ENCODE assay signal across 15 cellular contexts in genomic region chr5:80195837-80196400, GRCh38. TPM values are rescaled to one million over a fixed set of nuclear protein-coding genes. Genes with fewer than 3 reads are reported as not detected.
DNase-seq lines count a peak whose midpoint lies in the region; ATAC-seq and TF ChIP-seq lines count a peak whose summit lies in the region.
"Had no signal": no experiment of that assay in that cellular context is flagged by ENCODE, and none has a peak within 500 bp of the region (broad histone marks: within the 10 kb centered on the region; RNA-seq: fewer than 3 reads in every experiment).

No MANE protein-coding gene starts in this region.

- H3K9me3 Mint-ChIP-seq in CD4-positive, alpha-beta memory T cell, result no peaks in the 10 kb centered on the region
- H3K9me3 Mint-ChIP-seq in activated naive CD8-positive, alpha-beta T cell treated with anti-CD3 and anti-CD28 coated beads, Interleukin-2, amount 10 ng/mL, durations not matched to agents 7 days and 5 days, result no peaks in the 10 kb centered on the region
- H3K9me3 Mint-ChIP-seq in osteocyte (ENCODE audit: unreplicated experiment), result no peaks in the 10 kb centered on the region

- intact Hi-C loops in CD4-positive, alpha-beta memory T cell (cut with micrococcal nuclease), result no loop called here
- intact Hi-C loops in left colon (cut with DNase I, micrococcal nuclease) (no loop called here), upper lobe of right lung (cut with DNase I) (no loop called here)

- H3K27ac Mint-ChIP-seq in CD4-positive, alpha-beta memory T cell, result peak overlapping the region; percentile 34 to 97 (median 85)
- H3K27ac Mint-ChIP-seq in activated naive CD8-positive, alpha-beta T cell treated with anti-CD3 and anti-CD28 coated beads, Interleukin-2, amount 10 ng/mL, durations not matched to agents 7 days and 5 days, result peak overlapping the region; percentile 57
- peak overlapping the region; percentile 11 for H3K27ac Mint-ChIP-seq in osteocyte (ENCODE audit: unreplicated experiment)

- H3K9me3 ChIP-seq in CD4-positive, alpha-beta memory T cell (ENCODE audit: control insufficient read depth in 1 of 2, low read length in 2 of 2), result no peaks in the 10 kb centered on the region
- no peaks in the 10 kb centered on the region for H3K9me3 ChIP-seq in upper lobe of right lung

- peaks cover 2% of the 10 kb centered on the region for H3K36me3 ChIP-seq in CD4-positive, alpha-beta memory T cell (ENCODE audit: insufficient read depth, low read length)
- H3K36me3 ChIP-seq in upper lobe of right lung, result peaks cover 6% of the 10 kb centered on the region

- H3K4me3 Mint-ChIP-seq in CD4-positive, alpha-beta memory T cell, result peak overlapping the region in 7 of 8 donors; percentile 10 to 53 (median 39)
- H3K4me3 Mint-ChIP-seq in activated naive CD8-positive, alpha-beta T cell treated with anti-CD3 and anti-CD28 coated beads, Interleukin-2, amount 10 ng/mL, durations not matched to agents 7 days and 5 days, result peak overlapping the region; percentile 23
- no peak overlapping the region for H3K4me3 Mint-ChIP-seq in osteocyte (ENCODE audit: unreplicated experiment)

- no peak for ATAC-seq in activated naive CD8-positive, alpha-beta T cell treated with anti-CD3 and anti-CD28 coated beads, Interleukin-2, amount 10 ng/mL, durations not matched to agents 7 days and 5 days (ENCODE audit: low read depth)
- no peak for ATAC-seq in left colon
- ATAC-seq in upper lobe of right lung, result no peak
- ATAC-seq: PC-3 had no signal

- peak overlapping the region; percentile 1 for H3K27ac ChIP-seq in CD4-positive, alpha-beta memory T cell (ENCODE audit: low read depth, low read length)
- no peak overlapping the region for H3K27ac ChIP-seq in upper lobe of right lung

- H3K4me1 ChIP-seq in CD4-positive, alpha-beta memory T cell (ENCODE audit: insufficient read depth, low read length), result peaks cover 85% of the 10 kb centered on the region
- peaks cover 38% of the 10 kb centered on the region for H3K4me1 ChIP-seq in upper lobe of right lung

- H3K36me3 Mint-ChIP-seq in CD4-positive, alpha-beta memory T cell, result peaks cover 38 to 49% of the 10 kb centered on the region in 2 donors
- peaks cover 35% of the 10 kb centered on the region for H3K36me3 Mint-ChIP-seq in activated naive CD8-positive, alpha-beta T cell treated with anti-CD3 and anti-CD28 coated beads, Interleukin-2, amount 10 ng/mL, durations not matched to agents 7 days and 5 days
- H3K36me3 Mint-ChIP-seq in osteocyte (ENCODE audit: unreplicated experiment), result peaks cover 12% of the 10 kb centered on the region

- TF ChIP-seq CTCF in HFF-Myc (IDR thresholded peaks at IDR 0.05; ENCODE audit: low read depth, low read length, missing control alignments) (no peak), osteocyte (IDR thresholded peaks at IDR 0.05) (no peak), upper lobe of right lung (IDR thresholded peaks at IDR 0.05) (no peak)

- H3K4me3 ChIP-seq in CD4-positive, alpha-beta memory T cell (ENCODE audit: low read length in 2 of 2), result peak overlapping the region in 1 of 2 donors; percentile 1
- no peak overlapping the region for H3K4me3 ChIP-seq in HFF-Myc (replicated peaks; ENCODE audit: low read depth, low read length)
- no peak overlapping the region for H3K4me3 ChIP-seq in upper lobe of right lung

- H3K27me3 Mint-ChIP-seq in CD4-positive, alpha-beta memory T cell, result no peaks in the 10 kb centered on the region
- H3K27me3 Mint-ChIP-seq in activated naive CD8-positive, alpha-beta T cell treated with anti-CD3 and anti-CD28 coated beads, Interleukin-2, amount 10 ng/mL, durations not matched to agents 7 days and 5 days, result no peaks in the 10 kb centered on the region
- H3K27me3 Mint-ChIP-seq in osteocyte (ENCODE audit: unreplicated experiment), result no peaks in the 10 kb centered on the region

- H3K27me3 ChIP-seq in CD4-positive, alpha-beta memory T cell (ENCODE audit: insufficient read depth, low read length), result no peaks in the 10 kb centered on the region
- H3K27me3 ChIP-seq in upper lobe of right lung, result no peaks in the 10 kb centered on the region

- POLR2A ChIA-PET in CD4-positive, alpha-beta memory T cell (lab: Charles Lee; ENCODE audit: partially characterized antibody), result interaction anchor here (0.7 to 18.1 kb wide), 10 partner anchors 7 to 79 kb away, joined by 3 to 409 read pairs (median 6); partner anchors contain the start of gene SERINC5
- POLR2A ChIA-PET in activated naive CD8-positive, alpha-beta T cell treated with anti-CD3 and anti-CD28 coated beads, Interleukin-2, amount 10 ng/mL, durations not matched to agents 7 days and 5 days (lab: Charles Lee), result interaction anchor here (0.6 to 4.5 kb wide), 4 partner anchors 21 to 59 kb away, joined by 3 to 46 read pairs (median 14); partner anchors contain the start of gene SERINC5

- peaks cover 65 to 93% (median 82%) of the 10 kb centered on the region in 4 donors for H3K4me1 Mint-ChIP-seq in CD4-positive, alpha-beta memory T cell
- peaks cover 61% of the 10 kb centered on the region for H3K4me1 Mint-ChIP-seq in activated naive CD8-positive, alpha-beta T cell treated with anti-CD3 and anti-CD28 coated beads, Interleukin-2, amount 10 ng/mL, durations not matched to agents 7 days and 5 days
- peaks cover 46% of the 10 kb centered on the region for H3K4me1 Mint-ChIP-seq in osteocyte (ENCODE audit: unreplicated experiment)

- CTCF ChIA-PET in CD4-positive, alpha-beta memory T cell (lab: Charles Lee; ENCODE audit: partially characterized antibody), result interaction anchor here (1.0 to 2.5 kb wide), 4 partner anchors 9 to 112 kb away, joined by 3 to 8 read pairs (median 4); no protein-coding TSS in a partner anchor

- DNase-seq in CD4-positive, alpha-beta memory T cell, result no peak
- DNase-seq in HFF-Myc (ENCODE audit: extremely low read depth, low read depth) (peak; percentile 32), osteocyte (ENCODE audit: extremely low spot score, unreplicated experiment) (no peak), MV-4-11 (lab: John Stamatoyannopoulos, UW) (no peak), left colon (no peak), upper lobe of right lung (no peak)
- DNase-seq in activated naive CD8-positive, alpha-beta T cell treated with anti-CD3 and anti-CD28 coated beads, Interleukin-2, amount 10 ng/mL, durations not matched to agents 7 days and 5 days, result no peak
- DNase-seq: activated CD4-positive, alpha-beta T cell treated with anti-CD3 and anti-CD28 coated beads for 48 hours; caudate nucleus; mesendoderm; NCI-H1694 treated with DMSO at 0.1 percent for 48 hours; NCI-H524; nucleus accumbens; PC-3; SW 1271 had no signal

RNA-seq across cellular contexts. Expression of gene SERINC5, which starts 59.9 kb away (rescaled TPM):
- total RNA-seq in CD4-positive, alpha-beta memory T cell, result 100 to 1,000 TPM; 153 to 165 TPM
- polyA plus RNA-seq in CD4-positive, alpha-beta memory T cell, result 10 to 100 TPM; 20.7 to 35.2 TPM
- 10 to 100 TPM; 70.2 to 78.3 TPM for total RNA-seq in activated naive CD8-positive, alpha-beta T cell treated with anti-CD3 and anti-CD28 coated beads, Interleukin-2, amount 10 ng/mL, durations not matched to agents 7 days and 5 days
- total RNA-seq in osteocyte (40.6 and 43.2 TPM in 2 replicates), left colon (100 to 1,000 TPM; 147 to 152 TPM), upper lobe of right lung (60.4 TPM)

Comparison
In these comparisons a context has a peak if more than half of its experiments do, and no peak if none do; other contexts are left out.
1. H3K27ac Mint-ChIP-seq: peak in every context shown above with its lines; median percentile 85 in CD4-positive, alpha-beta memory T cell; 57 in activated naive CD8-positive, alpha-beta T cell treated with anti-CD3 and anti-CD28 coated beads, Interleukin-2, amount 10 ng/mL, durations not matched to agents 7 days and 5 days; 11 in osteocyte.